In the genomic region with DNA sequence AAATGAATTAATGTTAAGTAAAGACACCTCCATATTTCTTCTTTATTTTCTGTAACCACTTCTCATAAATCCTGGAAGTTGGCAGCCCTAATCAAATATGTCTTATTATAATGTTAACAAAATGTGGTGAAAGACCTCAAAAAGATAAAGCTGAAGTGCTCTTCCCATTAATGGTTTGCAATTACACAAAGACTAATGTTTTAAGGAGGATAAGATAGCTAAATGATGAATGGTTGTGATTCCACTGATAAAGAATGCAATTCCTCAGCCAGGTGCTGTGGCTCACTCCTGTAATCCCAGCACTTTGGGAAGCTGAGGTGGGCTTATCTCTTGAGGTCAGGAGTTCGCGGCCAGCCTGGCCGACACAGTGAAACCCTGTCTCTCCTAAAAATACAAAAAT, we compare ENCODE assay signal across 29 cellular contexts.
"Had no signal": no experiment of that assay in that cellular context is flagged by ENCODE, and none has a peak within 500 bp of the region (broad histone marks: within the 10 kb centered on the region; RNA-seq: fewer than 3 reads in every experiment).

No MANE protein-coding gene starts in this region.

- H3K27me3 ChIP-seq: left lung, pancreas, stomach, testis, thyroid gland, transverse colon, upper lobe of left lung, vagina had no signal

- H3K27ac ChIP-seq: left lung, lower lobe of right lung, pancreas, prostate gland, skin epidermis, stomach, testis, thyroid gland, transverse colon, upper lobe of left lung, vagina had no signal

- DNase-seq: kidney; left colon; left lung; lower lobe of right lung; mammary epithelial cell; mesenchymal stem cell; naive thymus-derived CD8-positive, alpha-beta T cell; nucleus accumbens; pancreas; posterior cingulate gyrus; retina; right cardiac atrium; stimulated activated CD4-positive, alpha-beta T cell treated with anti-CD3 and anti-CD28 coated beads, Interleukin-12 subunit alpha, Interleukin-12 subunit beta, amount 100 ng/mL, for 4 hours; stimulated activated CD4-positive, alpha-beta T cell treated with anti-CD3 and anti-CD28 coated beads, Interleukin-15, amount 100 ng/mL, for 24 hours; stimulated activated CD4-positive, alpha-beta T cell treated with anti-CD3 and anti-CD28 coated beads, Interleukin-2, amount 100 ng/mL, for 24 hours; stimulated activated CD4-positive, alpha-beta T cell treated with anti-CD3 and anti-CD28 coated beads, Interleukin-4, amount 100 ng/mL, for 1 hour; stimulated activated naive B cell treated with anti-CD40 and anti-IgM and Interleukin-4, amounts not matched to agents 10 μg/mL and 1 μg/mL and 100 μg/mL, for 72 hours; stimulated activated naive CD8-positive, alpha-beta T cell treated with anti-CD3 and anti-CD28 coated beads, Interleukin-15, Interleukin-2, amounts not matched to agents 100 U/mL and 50 U/mL, for 24 hours; stomach; testis; thyroid gland; transverse colon; upper lobe of left lung had no signal

- H3K4me1 ChIP-seq: left lung, lower lobe of right lung, pancreas, prostate gland, stomach, testis, thyroid gland, transverse colon, upper lobe of left lung, vagina had no signal

- H3K27me3 Mint-ChIP-seq: stimulated activated naive B cell treated with anti-CD40 and anti-IgM and Interleukin-4, amounts not matched to agents 10 μg/mL and 1 μg/mL and 100 μg/mL, for 72 hours had no signal

- ATAC-seq: left colon; left lung; lower lobe of right lung; naive thymus-derived CD8-positive, alpha-beta T cell; pancreas; right cardiac atrium; sciatic nerve; stimulated activated naive CD8-positive, alpha-beta T cell treated with anti-CD3 and anti-CD28 coated beads, Interleukin-15, Interleukin-2, amounts not matched to agents 100 U/mL and 50 U/mL, for 24 hours had no signal

- H3K27ac Mint-ChIP-seq: naive thymus-derived CD8-positive, alpha-beta T cell; nephron; stimulated activated naive B cell treated with anti-CD40 and anti-IgM and Interleukin-4, amounts not matched to agents 10 μg/mL and 1 μg/mL and 100 μg/mL, for 72 hours had no signal

- H3K4me3 ChIP-seq: left lung, lower lobe of right lung, pancreas, prostate gland, skin epidermis, stomach, testis, thyroid gland, transverse colon, upper lobe of left lung, vagina had no signal

- H3K9me3 ChIP-seq: left lung, lower lobe of right lung, pancreas, prostate gland, stomach, testis, thyroid gland, transverse colon, upper lobe of left lung, vagina had no signal

- H3K36me3 ChIP-seq: left lung, lower lobe of right lung, pancreas, prostate gland, stomach, thyroid gland, transverse colon, upper lobe of left lung, vagina had no signal

- H3K36me3 Mint-ChIP-seq: stimulated activated naive B cell treated with anti-CD40 and anti-IgM and Interleukin-4, amounts not matched to agents 10 μg/mL and 1 μg/mL and 100 μg/mL, for 72 hours had no signal

- H3K9me3 Mint-ChIP-seq: naive thymus-derived CD8-positive, alpha-beta T cell; nephron; neural crest cell; stimulated activated naive B cell treated with anti-CD40 and anti-IgM and Interleukin-4, amounts not matched to agents 10 μg/mL and 1 μg/mL and 100 μg/mL, for 72 hours had no signal

- H3K4me1 Mint-ChIP-seq: naive thymus-derived CD8-positive, alpha-beta T cell had no signal

- H3K4me3 Mint-ChIP-seq: naive thymus-derived CD8-positive, alpha-beta T cell; nephron; neural crest cell; stimulated activated naive B cell treated with anti-CD40 and anti-IgM and Interleukin-4, amounts not matched to agents 10 μg/mL and 1 μg/mL and 100 μg/mL, for 72 hours had no signal
